Comparison of ENCODE assay signal across 23 cellular contexts in genomic region chrX:69082753-69083150, GRCh38.
"Had no signal": no experiment of that assay in that cellular context is flagged by ENCODE, and none has a peak within 500 bp of the region (broad histone marks: within the 10 kb centered on the region; RNA-seq: fewer than 3 reads in every experiment).

No MANE protein-coding gene starts in this region.

- H3K36me3 ChIP-seq: brain microvascular endothelial cell, heart right ventricle, left ventricle myocardium inferior, thoracic aorta, uterus had no signal

- ATAC-seq: effector memory CD8-positive, alpha-beta T cell; esophagus mucosa; heart right ventricle; stimulated activated naive CD8-positive, alpha-beta T cell treated with anti-CD3 and anti-CD28 coated beads, Interleukin-15, Interleukin-2, amounts not matched to agents 100 U/mL and 50 U/mL, for 24 hours; T-cell had no signal

- H3K9me3 ChIP-seq: heart right ventricle, left ventricle myocardium inferior, thoracic aorta, uterus had no signal

- H3K27me3 ChIP-seq: brain microvascular endothelial cell, uterus had no signal

- H3K4me1 ChIP-seq: heart right ventricle, left ventricle myocardium inferior, uterus had no signal

- DNase-seq: activated CD4-positive, alpha-beta T cell treated with anti-CD3 and anti-CD28 coated beads for 48 hours; activated CD4-positive, alpha-beta T cell treated with anti-CD3 and anti-CD28 coated beads, Interleukin-2, amount 50 U/mL, for 48 hours; activated CD8-positive, alpha-beta memory T cell treated with anti-CD3 and anti-CD28 coated beads, Interleukin-2, amount 50 U/mL, for 48 hours; activated gamma-delta T cell treated with Interleukin-2 at 50 U/mL for 16 hours; activated naive CD4-positive, alpha-beta T cell treated with anti-CD3 and anti-CD28 coated beads, Interleukin-2, amount 50 U/mL, for 16 hours; activated T-cell treated with anti-CD3 and anti-CD28 coated beads, Interleukin-2, amount 50 U/mL, for 24 hours; amniotic stem cell; brain microvascular endothelial cell; cortex of kidney; effector memory CD8-positive, alpha-beta T cell; foreskin fibroblast; heart right ventricle; left ventricle myocardium inferior; naive B cell; occipital lobe; posterior cingulate gyrus; right cardiac atrium; stimulated activated CD4-positive, alpha-beta T cell treated with anti-CD3 and anti-CD28 coated beads, Interleukin-2, amount 100 ng/mL, for 48 hours; stimulated activated naive CD8-positive, alpha-beta T cell treated with anti-CD3 and anti-CD28 coated beads, Interleukin-15, Interleukin-2, amounts not matched to agents 100 U/mL and 50 U/mL, for 24 hours; T-cell; uterus had no signal

- H3K4me3 ChIP-seq: heart right ventricle, left ventricle myocardium inferior, thoracic aorta, uterus had no signal

- H3K27ac ChIP-seq: brain microvascular endothelial cell, heart right ventricle, left ventricle myocardium inferior, thoracic aorta, uterus had no signal
